ENCODE assay signal across 8 cellular contexts in genomic region chr7:99918959-99919813, GRCh38. TPM values are rescaled to one million over a fixed set of nuclear protein-coding genes. Genes with fewer than 3 reads are reported as not detected.
DNase-seq lines count a peak whose midpoint lies in the region; ATAC-seq and TF ChIP-seq lines count a peak whose summit lies in the region.

Gene TRIM4 (minus strand): TSS chr7:99919530. CDS start chr7:99919401, 129 bp downstream.

- H3K27me3 Mint-ChIP-seq in Calu3 (ENCODE audit: unreplicated experiment) = no peaks in the 10 kb centered on the region

- no peaks in the 10 kb centered on the region for H3K27me3 ChIP-seq in OCI-LY1 (ENCODE audit: insufficient read depth, low read length)
- H3K27me3 ChIP-seq in mucosa of rectum (ENCODE audit: control insufficient read depth in 2 of 2, insufficient read depth in 2 of 2, low read length in 2 of 2) = no peaks in the 10 kb centered on the region

- no peaks in the 10 kb centered on the region for H3K9me2 ChIP-seq in OCI-LY1 (ENCODE audit: low read depth, low read length)

- peak; percentile 96 for ATAC-seq in GM21381 (IDR thresholded peaks at IDR 0.05; ENCODE audit: unreplicated experiment)

- H3K36me3 ChIP-seq in OCI-LY1 (ENCODE audit: insufficient read depth, low read length) = peaks cover 29% of the 10 kb centered on the region
- H3K36me3 ChIP-seq in mucosa of rectum (ENCODE audit: control insufficient read depth in 2 of 2, insufficient read depth in 2 of 2, low read length in 2 of 2) = peaks cover 5 to 22% of the 10 kb centered on the region in 2 donors

- DNase-seq in Calu3 (peak; percentile 80), HUDEP-2 (lab: John Stamatoyannopoulos, UW; ENCODE audit: unreplicated experiment in 76 of 76) (peak in 75 of 76 experiments; percentile 22 to 91 (median 83)), epidermal melanocyte (ENCODE audit: insufficient read length, low spot score) (peak; percentile 83)
- DNase-seq in activated CD8-positive, alpha-beta memory T cell treated with anti-CD3 and anti-CD28 coated beads, Interleukin-2, amount 50 U/mL, for 48 hours = peak; percentile 93
- DNase-seq in stimulated activated CD8-positive, alpha-beta memory T cell treated with anti-CD3 and anti-CD28 coated beads, Interleukin-7, amount 100 ng/mL, for 24 hours (ENCODE audit: low read depth) = peak; percentile 88

- H3K4me1 ChIP-seq in OCI-LY1 (ENCODE audit: insufficient read depth, low read length, severe bottlenecking) = peaks cover 27% of the 10 kb centered on the region
- peaks cover 17 to 23% of the 10 kb centered on the region in 2 donors for H3K4me1 ChIP-seq in mucosa of rectum (ENCODE audit: control insufficient read depth in 2 of 2, insufficient read depth in 2 of 2, low read length in 2 of 2)

- CTCF ChIA-PET in Calu3 (lab: Charles Lee) = interaction anchor here (0.5 to 1.4 kb wide), 7 partner anchors 10 to 429 kb away, joined by 3 to 5 read pairs (median 3); partner anchors contain the start of gene GJC3

- H3F3A ChIP-seq in OCI-LY1 (ENCODE audit: insufficient read depth, low read length) = no peaks in the 10 kb centered on the region

- BruUV-seq in Calu3 (replicated peaks; lab: Mats Ljungman, UMichigan) = TSS peak; percentile 64

- H3K27ac ChIP-seq in OCI-LY1 (ENCODE audit: low read depth, low read length, poor library complexity, severe bottlenecking) (peak within 1 kb of the TSS; percentile 31), mucosa of rectum (ENCODE audit: low read depth in 2 of 2, low read length in 2 of 2) (peak within 1 kb of the TSS; percentile 91)

- intact Hi-C loops in Calu3 (cut with micrococcal nuclease; ENCODE audit: unreplicated experiment) = no loop called here

- H3K9ac ChIP-seq in OCI-LY1 (ENCODE audit: low read length) (peak within 1 kb of the TSS; percentile 85), mucosa of rectum (ENCODE audit: low read depth in 1 of 2, low read length in 2 of 2) (peak within 1 kb of the TSS; percentile 85 to 92)

- H3K27ac Mint-ChIP-seq in Calu3 (ENCODE audit: unreplicated experiment) = peak within 1 kb of the TSS; percentile 66

- peak within 1 kb of the TSS; percentile 79 for H3K4me3 ChIP-seq in OCI-LY1 (ENCODE audit: low read depth, low read length, poor library complexity, severe bottlenecking)
- H3K4me3 ChIP-seq in mucosa of rectum (ENCODE audit: low read length in 2 of 2) = peak within 1 kb of the TSS; percentile 92 to 93

- TF ChIP-seq CTCF in Calu3 (IDR thresholded peaks at IDR 0.05; ENCODE audit: unreplicated experiment) (no peak), OCI-LY1 (IDR thresholded peaks at IDR 0.05; ENCODE audit: low read length) (0 out of 2 replicates have a peak, but pooled peaks have one; percentile 30)

- no peaks in the 10 kb centered on the region for H4K20me1 ChIP-seq in OCI-LY1 (ENCODE audit: insufficient read depth, low read length)

- peaks cover 20% of the 10 kb centered on the region for H3K36me3 Mint-ChIP-seq in Calu3 (ENCODE audit: insufficient read depth, unreplicated experiment)

- peak within 1 kb of the TSS; percentile 83 for H3K4me2 ChIP-seq in OCI-LY1 (ENCODE audit: low read length)

- peak within 1 kb of the TSS; percentile 72 for H2AFZ ChIP-seq in OCI-LY1 (ENCODE audit: low read length)

- peak within 1 kb of the TSS; percentile 85 for H3K4me3 Mint-ChIP-seq in Calu3 (ENCODE audit: low read depth, unreplicated experiment)

- peaks cover 16% of the 10 kb centered on the region for H3K79me2 ChIP-seq in OCI-LY1 (ENCODE audit: insufficient read depth, low read length)

- H3K9me3 ChIP-seq in OCI-LY1 (ENCODE audit: low read length) (0 out of 2 replicates have a peak, but pooled peaks cover 4% of the 10 kb centered on the region), mucosa of rectum (ENCODE audit: control insufficient read depth in 2 of 2, low read length in 2 of 2) (no peaks in the 10 kb centered on the region)

- H3K4me1 Mint-ChIP-seq in Calu3 (ENCODE audit: low read depth, unreplicated experiment) = peaks cover 17% of the 10 kb centered on the region

- no peaks in the 10 kb centered on the region for H3K9me3 Mint-ChIP-seq in Calu3 (ENCODE audit: low read depth, unreplicated experiment)

RNA-seq across cellular contexts. Expression of gene TRIM4, which starts in this region (rescaled TPM):
- total RNA-seq in Calu3 (2022) = 15.9 and 16.9 TPM in 2 replicates

Comparison
In these comparisons a context has a peak if more than half of its experiments do, and no peak if none do; other contexts are left out.
1. Peak in every context shown above with its lines: DNase-seq, ATAC-seq, H3K4me3 ChIP-seq and H3K27ac ChIP-seq.